In the genomic region with DNA sequence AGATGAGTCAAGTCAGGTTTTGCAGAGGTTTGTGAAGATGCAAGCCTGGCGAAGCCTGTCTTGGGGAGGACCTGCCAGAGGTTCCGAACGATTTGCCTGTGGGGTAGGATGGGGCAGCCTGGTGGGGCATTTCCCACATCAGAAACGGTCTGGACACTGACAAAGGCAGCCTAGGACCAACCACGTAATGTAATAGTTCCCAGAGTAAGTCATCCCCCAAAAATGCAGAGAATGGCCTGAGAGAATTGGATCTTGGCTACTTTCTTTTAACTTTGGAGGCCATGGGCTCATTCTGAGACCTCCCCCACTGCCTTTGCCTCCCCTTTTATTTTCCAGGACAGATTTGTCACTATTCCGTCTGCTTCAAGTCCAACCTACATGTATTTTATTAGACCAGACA, we compare ENCODE assay signal across 14 cellular contexts.
DNase-seq lines count a peak whose midpoint lies in the region; ATAC-seq and TF ChIP-seq lines count a peak whose summit lies in the region.
"Had no signal": no experiment of that assay in that cellular context is flagged by ENCODE, and none has a peak within 500 bp of the region (broad histone marks: within the 10 kb centered on the region; RNA-seq: fewer than 3 reads in every experiment).

No MANE protein-coding gene starts in this region.

- DNase-seq in AG04450 (ENCODE audit: low read depth, low spot score) (peak; percentile 63), HT1080 (ENCODE audit: low read depth) (peak; percentile 27), chondrocyte (ENCODE audit: low spot score) (no peak), myocyte (ENCODE audit: low read depth) (peak; percentile 67), NCI-H1694 treated with DMSO at 0.1 percent for 48 hours (lab: John Stamatoyannopoulos, UW) (no peak), NCI-H774 (lab: John Stamatoyannopoulos, UW) (no peak)
- DNase-seq: activated T-cell treated with anti-CD3 and anti-CD28 coated beads, Interleukin-2, amount 50 U/mL, for 48 hours; effector memory CD8-positive, alpha-beta T cell; lower lobe of right lung; NCI-H1930; NCI-H82; SW 1271 had no signal

- peaks cover 22% of the 10 kb centered on the region for H3K36me3 Mint-ChIP-seq in chondrocyte (ENCODE audit: low read depth)

- no peak overlapping the region for H3K4me3 Mint-ChIP-seq in chondrocyte (ENCODE audit: unreplicated experiment)
- H3K4me3 Mint-ChIP-seq: effector memory CD8-positive, alpha-beta T cell had no signal

- ATAC-seq in HG03139 (IDR thresholded peaks at IDR 0.05; ENCODE audit: unreplicated experiment) (no peak), HG02852 (IDR thresholded peaks at IDR 0.05; ENCODE audit: unreplicated experiment) (no peak)
- ATAC-seq: effector memory CD8-positive, alpha-beta T cell; lower lobe of right lung had no signal

- TF ChIP-seq CTCF in AG04450 (IDR thresholded peaks at IDR 0.05; ENCODE audit: low read depth, low read length) (no peak), chondrocyte (IDR thresholded peaks at IDR 0.05) (no peak)

- H3K9me3 Mint-ChIP-seq in chondrocyte (ENCODE audit: low read depth) = no peaks in the 10 kb centered on the region
- H3K9me3 Mint-ChIP-seq: effector memory CD8-positive, alpha-beta T cell had no signal

- CTCF ChIA-PET in AG04450 (lab: Charles Lee) = interaction anchor here (0.6 kb wide), 1 partner anchor 62 kb away, joined by 5 read pairs; no protein-coding TSS in a partner anchor

- H3K27ac ChIP-seq in AG04450 (ENCODE audit: low read depth, low read length) = peak overlapping the region; percentile 87
- H3K27ac ChIP-seq: lower lobe of right lung had no signal

- H3K4me1 Mint-ChIP-seq in chondrocyte (ENCODE audit: low read depth) = peaks cover 32% of the 10 kb centered on the region

- no peaks in the 10 kb centered on the region for H3K27me3 ChIP-seq in AG04450 (ENCODE audit: control insufficient read depth, insufficient read depth, low read length)

- POLR2A ChIA-PET in AG04450 (lab: Yijun Ruan, JAX) = no interaction called here

- peak overlapping the region; percentile 93 for H3K27ac Mint-ChIP-seq in chondrocyte (ENCODE audit: unreplicated experiment)
- H3K27ac Mint-ChIP-seq: effector memory CD8-positive, alpha-beta T cell had no signal

- H3K27me3 Mint-ChIP-seq in chondrocyte (ENCODE audit: low read depth) = no peaks in the 10 kb centered on the region
- H3K27me3 Mint-ChIP-seq: effector memory CD8-positive, alpha-beta T cell had no signal

- no peaks in the 10 kb centered on the region; the same call in 1 of the 2 replicates for H3K9me3 ChIP-seq in AG04450 (ENCODE audit: control insufficient read depth, insufficient read depth, low read length)
- H3K9me3 ChIP-seq: lower lobe of right lung had no signal

- H3K4me3 ChIP-seq in AG04450 (ENCODE audit: low read depth, low read length) = no peak overlapping the region
- H3K4me3 ChIP-seq: lower lobe of right lung had no signal

Comparison
In these comparisons a context has a peak if more than half of its experiments do, and no peak if none do; other contexts are left out.
1. DNase-seq: peak in AG04450 (single experiment), HT1080 (single experiment) and myocyte (single experiment); none in chondrocyte (single experiment), NCI-H1694 treated with DMSO at 0.1 percent for 48 hours (single experiment) and NCI-H774 (single experiment).